In genomic region chr11:117175104-117175503, GRCh38 we compare ENCODE assay signal across 1 cellular context.
TF ChIP-seq lines count a peak whose summit lies in the region.

No MANE protein-coding gene starts in this region.

TF ChIP-seq in WTC11, 78 proteins besides CTCF, POLR2A, EP300 and RAD21 (continued from another document):
- no peak for TF ChIP-seq AFF4 (CRISPR knock-in tag; IDR thresholded peaks at IDR 0.05; ENCODE audit: borderline replicate concordance)
- TF ChIP-seq ZNF532 (CRISPR knock-in tag; IDR thresholded peaks at IDR 0.05; ENCODE audit: borderline replicate concordance), result no peak
- no peak for TF ChIP-seq RORB (CRISPR knock-in tag; IDR thresholded peaks at IDR 0.05)
- TF ChIP-seq IRF1 (CRISPR knock-in tag; IDR thresholded peaks at IDR 0.05), result no peak
